Comparison of ENCODE assay signal across 20 cellular contexts in genomic region chr7:139641337-139641992, GRCh38.
DNase-seq lines count a peak whose midpoint lies in the region; ATAC-seq and TF ChIP-seq lines count a peak whose summit lies in the region.
"Had no signal": no experiment of that assay in that cellular context is flagged by ENCODE, and none has a peak within 500 bp of the region (broad histone marks: within the 10 kb centered on the region; RNA-seq: fewer than 3 reads in every experiment).

No MANE protein-coding gene starts in this region.

- TF ChIP-seq CTCF in CD14-positive monocyte (IDR thresholded peaks at IDR 0.05) (no peak), Peyer's patch (IDR thresholded peaks at IDR 0.05) (peak in 3 of 6 experiments; percentile 36 to 43 (median 39)), osteocyte (IDR thresholded peaks at IDR 0.05) (no peak)

- CTCF ChIA-PET in activated CD4-positive, alpha-beta memory T cell treated with anti-CD3 and anti-CD28 coated beads, Interleukin-2, amount 10 ng/mL, durations not matched to agents 7 days and 5 days (lab: Charles Lee): interaction anchor here (1.0 to 4.2 kb wide), 2 partner anchors 23 to 173 kb away, joined by 3 to 14 read pairs; no protein-coding TSS in a partner anchor

- H3K27ac ChIP-seq in Peyer's patch: peak overlapping the region in 1 of 4 donors; percentile 42
- H3K27ac ChIP-seq: SJCRH30 had no signal

- intact Hi-C loops in CD14-positive monocyte (cut with micrococcal nuclease): loop anchor here in 1 of 2 donors (10.0 kb wide), 3 partner anchors 63 to 363 kb away; no protein-coding TSS in a partner anchor
- intact Hi-C loops in left colon (cut with DNase I, micrococcal nuclease): loop anchor here (5.0 to 10.0 kb wide), 3 partner anchors 49 to 363 kb away; partner anchors contain the start of gene HIPK2 (in 1 of the 2)

- no peaks in the 10 kb centered on the region for H3K27me3 ChIP-seq in Peyer's patch
- H3K27me3 ChIP-seq: SJCRH30 had no signal

- no peak for TF ChIP-seq POLR2A in Peyer's patch (IDR thresholded peaks at IDR 0.05)

- H3K36me3 ChIP-seq in Peyer's patch: peaks cover 0 to 7% (median 0%) of the 10 kb centered on the region in 3 donors
- H3K36me3 ChIP-seq: SJCRH30 had no signal

- H3K4me1 ChIP-seq in Peyer's patch: peaks cover 0 to 6% (median 4%) of the 10 kb centered on the region in 4 donors
- H3K4me1 ChIP-seq: SJCRH30 had no signal

- ATAC-seq in left colon (peak; percentile 44), GM21619 (IDR thresholded peaks at IDR 0.05; ENCODE audit: unreplicated experiment) (no peak)
- ATAC-seq: GM12878, HCT116 had no signal

- DNase-seq in CD14-positive monocyte (ENCODE audit: low spot score): no peak
- peak in 2 of 3 donors; percentile 58 to 59 for DNase-seq in Peyer's patch
- no peak for DNase-seq in left colon
- DNase-seq in osteocyte (ENCODE audit: extremely low spot score, unreplicated experiment): no peak
- DNase-seq in NCI-H2227 treated with DMSO at 0.1 percent for 48 hours (lab: John Stamatoyannopoulos, UW): no peak
- no peak for DNase-seq in activated CD4-positive, alpha-beta memory T cell treated with anti-CD3 and anti-CD28 coated beads, Interleukin-2, amount 10 ng/mL, durations not matched to agents 7 days and 5 days
- DNase-seq: COR-L47; DND-41; NCI-H1105 treated with DMSO at 0.1 percent for 48 hours; NCI-H2029 treated with DMSO at 0.1 percent for 48 hours; NCI-H345; NCI-H524; NCI-H774; NK-92 treated with Interleukin-12 subunit alpha and Interleukin-12 subunit beta, amount 100 ng/mL, for 24 hours; SJCRH30 had no signal

- H3K4me1 Mint-ChIP-seq in CD14-positive monocyte: peaks cover 43% of the 10 kb centered on the region
- peaks cover 13% of the 10 kb centered on the region for H3K4me1 Mint-ChIP-seq in osteocyte (ENCODE audit: unreplicated experiment)
- peaks cover 20% of the 10 kb centered on the region for H3K4me1 Mint-ChIP-seq in activated CD4-positive, alpha-beta memory T cell treated with anti-CD3 and anti-CD28 coated beads, Interleukin-2, amount 10 ng/mL, durations not matched to agents 7 days and 5 days

- H3K4me3 Mint-ChIP-seq in CD14-positive monocyte: no peak overlapping the region
- H3K4me3 Mint-ChIP-seq in osteocyte (ENCODE audit: unreplicated experiment): no peak overlapping the region
- H3K4me3 Mint-ChIP-seq in activated CD4-positive, alpha-beta memory T cell treated with anti-CD3 and anti-CD28 coated beads, Interleukin-2, amount 10 ng/mL, durations not matched to agents 7 days and 5 days: no peak overlapping the region
- H3K4me3 Mint-ChIP-seq: B cell, IgD-negative memory B cell had no signal

- H3K36me3 Mint-ChIP-seq in CD14-positive monocyte (peaks cover 65 to 68% of the 10 kb centered on the region in 2 donors), osteocyte (ENCODE audit: unreplicated experiment) (peaks cover 29% of the 10 kb centered on the region)
- H3K36me3 Mint-ChIP-seq in activated CD4-positive, alpha-beta memory T cell treated with anti-CD3 and anti-CD28 coated beads, Interleukin-2, amount 10 ng/mL, durations not matched to agents 7 days and 5 days (ENCODE audit: low read depth): no peaks in the 10 kb centered on the region

- no peaks in the 10 kb centered on the region for H3K9me3 ChIP-seq in Peyer's patch
- H3K9me3 ChIP-seq: SJCRH30 had no signal

- POLR2A ChIA-PET in activated CD4-positive, alpha-beta memory T cell treated with anti-CD3 and anti-CD28 coated beads, Interleukin-2, amount 10 ng/mL, durations not matched to agents 7 days and 5 days (lab: Charles Lee): no interaction called here

- no peak overlapping the region for H3K4me3 ChIP-seq in Peyer's patch
- H3K4me3 ChIP-seq: GM12878, SJCRH30 had no signal

- H3K27me3 Mint-ChIP-seq in CD14-positive monocyte (ENCODE audit: low read depth in 3 of 3): no peaks in the 10 kb centered on the region
- no peaks in the 10 kb centered on the region for H3K27me3 Mint-ChIP-seq in osteocyte (ENCODE audit: unreplicated experiment)
- H3K27me3 Mint-ChIP-seq in activated CD4-positive, alpha-beta memory T cell treated with anti-CD3 and anti-CD28 coated beads, Interleukin-2, amount 10 ng/mL, durations not matched to agents 7 days and 5 days: no peaks in the 10 kb centered on the region
- H3K27me3 Mint-ChIP-seq: B cell, IgD-negative memory B cell had no signal

- H3K9me3 Mint-ChIP-seq in CD14-positive monocyte: peaks cover 0 to 5% (median 0%) of the 10 kb centered on the region in 7 donors
- no peaks in the 10 kb centered on the region for H3K9me3 Mint-ChIP-seq in osteocyte (ENCODE audit: unreplicated experiment)
- no peaks in the 10 kb centered on the region for H3K9me3 Mint-ChIP-seq in activated CD4-positive, alpha-beta memory T cell treated with anti-CD3 and anti-CD28 coated beads, Interleukin-2, amount 10 ng/mL, durations not matched to agents 7 days and 5 days
- H3K9me3 Mint-ChIP-seq: IgD-negative memory B cell had no signal

- H3K27ac Mint-ChIP-seq in CD14-positive monocyte: peak overlapping the region in 4 of 7 donors; percentile 4 to 79 (median 62)
- peak overlapping the region; percentile 39 for H3K27ac Mint-ChIP-seq in osteocyte (ENCODE audit: unreplicated experiment)
- no peak overlapping the region for H3K27ac Mint-ChIP-seq in activated CD4-positive, alpha-beta memory T cell treated with anti-CD3 and anti-CD28 coated beads, Interleukin-2, amount 10 ng/mL, durations not matched to agents 7 days and 5 days
- H3K27ac Mint-ChIP-seq: B cell, IgD-negative memory B cell had no signal

Comparison
In these comparisons a context has a peak if more than half of its experiments do, and no peak if none do; other contexts are left out.
1. DNase-seq: peak in Peyer's patch (2 of 3); none in CD14-positive monocyte (single experiment), left colon (0 of 2), osteocyte (single experiment), NCI-H2227 treated with DMSO at 0.1 percent for 48 hours (single experiment) and activated CD4-positive, alpha-beta memory T cell treated with anti-CD3 and anti-CD28 coated beads, Interleukin-2, amount 10 ng/mL, durations not matched to agents 7 days and 5 days (single experiment).